In the genomic region with DNA sequence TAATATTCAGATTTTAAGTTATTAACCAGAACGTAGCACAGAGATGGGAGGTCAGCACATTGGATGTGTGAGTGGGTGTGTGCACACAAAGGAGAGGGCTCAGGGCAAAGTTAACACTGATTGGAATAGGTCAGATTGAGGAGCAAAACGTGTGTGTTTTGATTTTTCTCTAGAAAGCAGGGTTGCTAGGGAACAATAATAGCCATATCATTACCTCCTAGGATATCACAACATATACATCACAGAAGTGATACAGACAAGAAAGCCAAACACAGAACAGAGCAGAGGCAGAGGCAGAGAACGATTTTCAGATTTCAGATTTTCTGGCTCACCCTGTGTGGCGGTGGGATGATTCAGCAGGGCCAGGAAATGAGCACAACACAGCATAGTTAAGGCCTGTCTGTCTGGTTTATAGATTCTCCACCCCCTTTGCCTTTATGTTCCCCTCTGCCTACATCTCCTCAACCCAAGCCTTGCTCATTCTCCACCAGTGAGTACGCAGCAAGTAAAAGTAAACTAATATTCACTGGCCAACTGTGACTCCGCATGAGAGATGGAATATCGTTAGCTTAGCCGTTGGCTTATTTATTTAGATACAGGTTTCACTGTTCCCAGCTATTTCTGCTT, we compare ENCODE assay signal across 8 cellular contexts.
DNase-seq lines count a peak whose midpoint lies in the region; ATAC-seq and TF ChIP-seq lines count a peak whose summit lies in the region.

No MANE protein-coding gene starts in this region.

- H3K27me3 ChIP-seq in SJSA1 (replicated peaks) (no peaks in the 10 kb centered on the region), foreskin keratinocyte (no peaks in the 10 kb centered on the region), upper lobe of right lung (no peaks in the 10 kb centered on the region)

- POLR2A ChIA-PET in activated CD8-positive, alpha-beta T cell treated with anti-CD3 and anti-CD28 coated beads for 36 hours (lab: Charles Lee), result no interaction called here
- POLR2A ChIA-PET in activated CD8-positive, alpha-beta T cell treated with anti-CD3 and anti-CD28 coated beads, Interleukin-2, amount 10 ng/mL, durations not matched to agents 7 days and 5 days (lab: Charles Lee), result no interaction called here

- H3K9me3 ChIP-seq in SJSA1 (replicated peaks) (no peaks in the 10 kb centered on the region), upper lobe of right lung (no peaks in the 10 kb centered on the region)

- no peaks in the 10 kb centered on the region for H3K9me3 Mint-ChIP-seq in activated CD8-positive, alpha-beta T cell treated with anti-CD3 and anti-CD28 coated beads for 36 hours
- H3K9me3 Mint-ChIP-seq in activated CD8-positive, alpha-beta T cell treated with anti-CD3 and anti-CD28 coated beads, Interleukin-2, amount 10 ng/mL, durations not matched to agents 7 days and 5 days (ENCODE audit: insufficient read depth), result no peaks in the 10 kb centered on the region
- H3K9me3 Mint-ChIP-seq in stimulated activated naive CD8-positive, alpha-beta T cell treated with anti-CD3 and anti-CD28 coated beads, Interleukin-15, amount 100 ng/mL, for 72 hours, result no peaks in the 10 kb centered on the region

- H3K27ac ChIP-seq in SJSA1 (peak overlapping the region; percentile 93), foreskin keratinocyte (peak overlapping the region; percentile 77), upper lobe of right lung (no peak overlapping the region)

- H3K4me1 ChIP-seq in SJSA1 (replicated peaks) (peaks cover 45% of the 10 kb centered on the region), foreskin keratinocyte (peaks cover 41% of the 10 kb centered on the region), upper lobe of right lung (no peaks in the 10 kb centered on the region)

- CTCF ChIA-PET in activated CD8-positive, alpha-beta T cell treated with anti-CD3 and anti-CD28 coated beads for 36 hours (lab: Charles Lee), result no interaction called here
- CTCF ChIA-PET in activated CD8-positive, alpha-beta T cell treated with anti-CD3 and anti-CD28 coated beads, Interleukin-2, amount 10 ng/mL, durations not matched to agents 7 days and 5 days (lab: Charles Lee), result no interaction called here

- H3K4me1 Mint-ChIP-seq in activated CD8-positive, alpha-beta T cell treated with anti-CD3 and anti-CD28 coated beads for 36 hours (ENCODE audit: low read depth), result peaks cover 8% of the 10 kb centered on the region
- no peaks in the 10 kb centered on the region for H3K4me1 Mint-ChIP-seq in activated CD8-positive, alpha-beta T cell treated with anti-CD3 and anti-CD28 coated beads, Interleukin-2, amount 10 ng/mL, durations not matched to agents 7 days and 5 days (ENCODE audit: low read depth)
- peaks cover 21% of the 10 kb centered on the region for H3K4me1 Mint-ChIP-seq in stimulated activated naive CD8-positive, alpha-beta T cell treated with anti-CD3 and anti-CD28 coated beads, Interleukin-15, amount 100 ng/mL, for 72 hours

- peaks cover 3% of the 10 kb centered on the region for H3K27me3 Mint-ChIP-seq in activated CD8-positive, alpha-beta T cell treated with anti-CD3 and anti-CD28 coated beads for 36 hours
- H3K27me3 Mint-ChIP-seq in activated CD8-positive, alpha-beta T cell treated with anti-CD3 and anti-CD28 coated beads, Interleukin-2, amount 10 ng/mL, durations not matched to agents 7 days and 5 days (ENCODE audit: low read depth), result no peaks in the 10 kb centered on the region
- peaks cover 4% of the 10 kb centered on the region for H3K27me3 Mint-ChIP-seq in stimulated activated naive CD8-positive, alpha-beta T cell treated with anti-CD3 and anti-CD28 coated beads, Interleukin-15, amount 100 ng/mL, for 72 hours

- TF ChIP-seq CTCF in activated CD8-positive, alpha-beta T cell treated with anti-CD3 and anti-CD28 coated beads for 36 hours (IDR thresholded peaks at IDR 0.05), result no peak
- TF ChIP-seq CTCF in foreskin keratinocyte (conservative IDR thresholded peaks at IDR 0.05), result no peak
- no peak for TF ChIP-seq CTCF in upper lobe of right lung (IDR thresholded peaks at IDR 0.05)

- H3K27ac Mint-ChIP-seq in activated CD8-positive, alpha-beta T cell treated with anti-CD3 and anti-CD28 coated beads for 36 hours, result no peak overlapping the region
- H3K27ac Mint-ChIP-seq in activated CD8-positive, alpha-beta T cell treated with anti-CD3 and anti-CD28 coated beads, Interleukin-2, amount 10 ng/mL, durations not matched to agents 7 days and 5 days, result no peak overlapping the region
- no peak overlapping the region for H3K27ac Mint-ChIP-seq in stimulated activated naive CD8-positive, alpha-beta T cell treated with anti-CD3 and anti-CD28 coated beads, Interleukin-15, amount 100 ng/mL, for 72 hours

- H3K36me3 ChIP-seq in SJSA1 (no peaks in the 10 kb centered on the region), upper lobe of right lung (no peaks in the 10 kb centered on the region)

- no peak overlapping the region for H3K4me3 Mint-ChIP-seq in activated CD8-positive, alpha-beta T cell treated with anti-CD3 and anti-CD28 coated beads for 36 hours
- no peak overlapping the region for H3K4me3 Mint-ChIP-seq in activated CD8-positive, alpha-beta T cell treated with anti-CD3 and anti-CD28 coated beads, Interleukin-2, amount 10 ng/mL, durations not matched to agents 7 days and 5 days
- H3K4me3 Mint-ChIP-seq in stimulated activated naive CD8-positive, alpha-beta T cell treated with anti-CD3 and anti-CD28 coated beads, Interleukin-15, amount 100 ng/mL, for 72 hours, result no peak overlapping the region

- ATAC-seq in activated CD8-positive, alpha-beta T cell treated with anti-CD3 and anti-CD28 coated beads for 36 hours, result peak; percentile 88
- ATAC-seq in activated CD8-positive, alpha-beta T cell treated with anti-CD3 and anti-CD28 coated beads, Interleukin-2, amount 10 ng/mL, durations not matched to agents 7 days and 5 days, result no peak
- ATAC-seq in foreskin keratinocyte (peak; percentile 96), upper lobe of right lung (no peak), GM18873 (IDR thresholded peaks at IDR 0.05; ENCODE audit: low FRiP score, unreplicated experiment) (no peak)
- peak; percentile 72 for ATAC-seq in stimulated activated naive CD8-positive, alpha-beta T cell treated with anti-CD3 and anti-CD28 coated beads, Interleukin-15, amount 100 ng/mL, for 72 hours

- peak; percentile 31 for DNase-seq in activated CD8-positive, alpha-beta T cell treated with anti-CD3 and anti-CD28 coated beads for 36 hours
- DNase-seq in activated CD8-positive, alpha-beta T cell treated with anti-CD3 and anti-CD28 coated beads, Interleukin-2, amount 10 ng/mL, durations not matched to agents 7 days and 5 days, result no peak
- peak; percentile 78 to 81 for DNase-seq in SJSA1 (ENCODE audit: low read depth in 1 of 2, low spot score in 2 of 2)
- peak; percentile 94 to 96 for DNase-seq in foreskin keratinocyte
- no peak for DNase-seq in stimulated activated naive CD8-positive, alpha-beta T cell treated with anti-CD3 and anti-CD28 coated beads, Interleukin-15, amount 100 ng/mL, for 72 hours
- no peak for DNase-seq in upper lobe of right lung
- no peak for DNase-seq in NOMO-1 (lab: John Stamatoyannopoulos, UW; ENCODE audit: unreplicated experiment in 2 of 2)

- no peak overlapping the region for H3K4me3 ChIP-seq in SJSA1
- no peak overlapping the region for H3K4me3 ChIP-seq in upper lobe of right lung

- intact Hi-C loops in activated CD8-positive, alpha-beta T cell treated with anti-CD3 and anti-CD28 coated beads for 36 hours (cut with micrococcal nuclease), result no loop called here
- intact Hi-C loops in upper lobe of right lung (cut with DNase I), result no loop called here

- no peaks in the 10 kb centered on the region for H3K36me3 Mint-ChIP-seq in activated CD8-positive, alpha-beta T cell treated with anti-CD3 and anti-CD28 coated beads for 36 hours (ENCODE audit: low read depth)
- no peaks in the 10 kb centered on the region for H3K36me3 Mint-ChIP-seq in activated CD8-positive, alpha-beta T cell treated with anti-CD3 and anti-CD28 coated beads, Interleukin-2, amount 10 ng/mL, durations not matched to agents 7 days and 5 days (ENCODE audit: low read depth)

Comparison
In these comparisons a context has a peak if more than half of its experiments do, and no peak if none do; other contexts are left out.
1. ATAC-seq: peak in activated CD8-positive, alpha-beta T cell treated with anti-CD3 and anti-CD28 coated beads for 36 hours (single experiment), foreskin keratinocyte (single experiment) and stimulated activated naive CD8-positive, alpha-beta T cell treated with anti-CD3 and anti-CD28 coated beads, Interleukin-15, amount 100 ng/mL, for 72 hours (single experiment); none in activated CD8-positive, alpha-beta T cell treated with anti-CD3 and anti-CD28 coated beads, Interleukin-2, amount 10 ng/mL, durations not matched to agents 7 days and 5 days (single experiment), upper lobe of right lung (single experiment) and GM18873 (single experiment).
2. DNase-seq: peak in activated CD8-positive, alpha-beta T cell treated with anti-CD3 and anti-CD28 coated beads for 36 hours (single experiment), SJSA1 (2 of 2) and foreskin keratinocyte (2 of 2); none in activated CD8-positive, alpha-beta T cell treated with anti-CD3 and anti-CD28 coated beads, Interleukin-2, amount 10 ng/mL, durations not matched to agents 7 days and 5 days (single experiment), stimulated activated naive CD8-positive, alpha-beta T cell treated with anti-CD3 and anti-CD28 coated beads, Interleukin-15, amount 100 ng/mL, for 72 hours (0 of 2), upper lobe of right lung (single experiment) and NOMO-1 (0 of 2).